In the genomic region with DNA sequence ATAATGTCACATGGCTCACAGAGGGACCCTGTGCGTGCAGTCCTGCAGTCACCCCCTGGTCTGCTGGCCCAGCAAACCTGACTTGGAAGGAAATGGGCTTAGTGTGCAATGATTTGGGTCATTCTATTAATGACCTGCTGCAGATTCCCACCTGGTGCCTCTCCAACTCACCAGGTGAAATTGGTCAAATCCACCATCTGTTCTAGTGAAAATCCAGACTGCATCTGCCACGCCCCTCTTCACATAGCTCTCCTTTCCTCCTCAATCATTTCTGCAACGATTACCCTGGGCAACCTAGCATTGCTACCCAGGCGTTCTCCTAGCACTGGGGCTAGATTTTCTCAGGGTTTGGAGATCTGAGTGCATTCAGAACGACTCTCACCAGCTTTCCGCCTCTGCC, we compare ENCODE assay signal across 22 cellular contexts. TPM values are rescaled to one million over a fixed set of nuclear protein-coding genes. Genes with fewer than 3 reads are reported as not detected.
DNase-seq lines count a peak whose midpoint lies in the region; FAIRE-seq and TF ChIP-seq lines count a peak whose summit lies in the region.
"Had no signal": no experiment of that assay in that cellular context is flagged by ENCODE, and none has a peak within 500 bp of the region (broad histone marks: within the 10 kb centered on the region; RNA-seq: fewer than 3 reads in every experiment).

No MANE protein-coding gene starts in this region.

- CTCF ChIA-PET in H1 (lab: Charles Lee; ENCODE audit: partially characterized antibody): interaction anchor here (0.6 to 7.1 kb wide), 3 partner anchors 10 to 29 kb away, joined by 3 to 33 read pairs (median 3); a partner anchor contains a TSS

- peak overlapping the region; percentile 79 for H3K18ac ChIP-seq in H1 (ENCODE audit: extremely low read depth, low read length)

- TF ChIP-seq EP300 in H1 (IDR thresholded peaks at IDR 0.05; ENCODE audit: borderline replicate concordance in 1 of 2, low read depth in 2 of 2, low read length in 2 of 2) (no peak), tibial nerve (IDR thresholded peaks at IDR 0.05) (no peak)

- no peak overlapping the region for H3K14ac ChIP-seq in H1 (ENCODE audit: insufficient read length)

- TF ChIP-seq POLR2A in H1 (IDR thresholded peaks at IDR 0.05; ENCODE audit: control extremely low read depth in 1 of 2, low read depth in 2 of 2, low read length in 2 of 2) (no peak), tibial nerve (IDR thresholded peaks at IDR 0.05) (no peak)

- H4K20me1 ChIP-seq in H1 (replicated peaks in 1 of 2; ENCODE audit: control insufficient read depth in 1 of 2, insufficient read depth in 2 of 2, low read length in 2 of 2): no peaks in the 10 kb centered on the region

- H3K23ac ChIP-seq in H1 (ENCODE audit: insufficient read length): no peak overlapping the region

- H2BK20ac ChIP-seq in H1 (ENCODE audit: low read length): peak overlapping the region; percentile 86; the same call in 1 of the 2 replicates

- peak overlapping the region; percentile 27 for H3K4ac ChIP-seq in H1 (replicated peaks; ENCODE audit: insufficient read length, low read depth, low read length)

- H3K9ac ChIP-seq in HUES64 (ENCODE audit: low read depth, low read length) (no peak overlapping the region), H1 (replicated peaks in 1 of 4; ENCODE audit: extremely low read depth in 1 of 4, low read depth in 3 of 4, low read length in 3 of 4) (no peak overlapping the region)
- H3K9ac ChIP-seq: BLaER1 had no signal

- peak overlapping the region; percentile 7; the same call in 1 of the 2 replicates for H2AFZ ChIP-seq in H1 (ENCODE audit: low read length)

- peak overlapping the region; percentile 3 for H4K5ac ChIP-seq in H1 (ENCODE audit: insufficient read length, low read depth, low read length)

- H3K27me3 ChIP-seq in HUES64 (ENCODE audit: insufficient read depth, low read length): no peaks in the 10 kb centered on the region
- no peaks in the 10 kb centered on the region for H3K27me3 ChIP-seq in H1 (replicated peaks in 1 of 4; ENCODE audit: control insufficient read depth in 3 of 4, extremely low read depth in 1 of 4, insufficient read depth in 3 of 4, low read length in 3 of 4)
- H3K27me3 ChIP-seq in tibial nerve: peaks cover 0 to 89% of the 10 kb centered on the region in 2 donors
- H3K27me3 ChIP-seq: BLaER1, SJCRH30 had no signal

- peaks cover 8% of the 10 kb centered on the region for H3K23me2 ChIP-seq in H1 (ENCODE audit: low read depth, low read length)

- 0 out of 4 replicates have a peak overlapping the region, but pooled peaks of 1 of the 2 experiments have one; percentile 9 for H3K4me2 ChIP-seq in H1 (ENCODE audit: insufficient read depth in 1 of 2, low read depth in 2 of 2, low read length in 2 of 2)
- H3K4me2 ChIP-seq: BLaER1 had no signal

- no peak for TF ChIP-seq RAD21 in H1 (IDR thresholded peaks at IDR 0.05 in 1 of 2, conservative IDR thresholded peaks at IDR 0.05 in 1 of 2; ENCODE audit: low read depth in 2 of 2, low read length in 2 of 2)

- H3K79me2 ChIP-seq in H1 (ENCODE audit: control insufficient read depth in 1 of 2, insufficient read depth in 2 of 2, low read length in 2 of 2): no peaks in the 10 kb centered on the region

- H3K4me1 ChIP-seq in HUES64 (ENCODE audit: insufficient read depth, low read length): peaks cover 22% of the 10 kb centered on the region
- H3K4me1 ChIP-seq in H1 (replicated peaks in 1 of 4; ENCODE audit: control insufficient read depth in 3 of 4, insufficient read depth in 4 of 4, low read length in 3 of 4): peaks cover 6 to 29% (median 20%) of the 10 kb centered on the region in 4 experiments
- peaks cover 0 to 9% (median 0%) of the 10 kb centered on the region in 4 donors for H3K4me1 ChIP-seq in tibial nerve
- H3K4me1 ChIP-seq: SJCRH30 had no signal

- H3K4me3 ChIP-seq in HUES64 (ENCODE audit: low read length): no peak overlapping the region
- 0 out of 8 replicates have a peak overlapping the region, but pooled peaks of 1 of the 4 experiments have one; percentile 10 for H3K4me3 ChIP-seq in H1 (ENCODE audit: extremely low read depth in 1 of 4, insufficient read depth in 2 of 4, low read depth in 3 of 4, low read length in 4 of 4)
- no peak overlapping the region for H3K4me3 ChIP-seq in tibial nerve
- H3K4me3 ChIP-seq: BLaER1, HAP-1, SJCRH30 had no signal

- H3K36me3 ChIP-seq in HUES64 (ENCODE audit: insufficient read depth, low read length) (no peaks in the 10 kb centered on the region), H1 (ENCODE audit: control insufficient read depth in 2 of 4, insufficient read depth in 4 of 4, low read length in 3 of 4) (no peaks in the 10 kb centered on the region), tibial nerve (no peaks in the 10 kb centered on the region)
- H3K36me3 ChIP-seq: BLaER1, HAP-1, SJCRH30 had no signal

- DNase-seq in DMS79 treated with DMSO at 0.1 percent for 48 hours (lab: John Stamatoyannopoulos, UW) (peak; percentile 33), DMS79 (lab: John Stamatoyannopoulos, UW) (no peak), NCI-H82 (lab: John Stamatoyannopoulos, UW) (peak; percentile 27), H1 (ENCODE audit: low read depth in 1 of 2, low spot score in 2 of 2) (no peak), HCEC 1CT (no peak), tibial nerve (ENCODE audit: low spot score in 2 of 2) (no peak), KG1 (lab: John Stamatoyannopoulos, UW) (no peak)
- DNase-seq: ACHN; CD4-positive, alpha-beta T cell; COR-L47; DMS 273 treated with DMSO at 0.1 percent for 48 hours; NCI-H1092; NCI-H1436 treated with DMSO at 0.1 percent for 48 hours; NCI-H1930; SJCRH30; T-helper 1 cell had no signal

- 0 out of 2 replicates have a peak overlapping the region, but pooled peaks have one; percentile 25 for H3K27ac ChIP-seq in HUES64 (ENCODE audit: low read depth, low read length)
- H3K27ac ChIP-seq in H1 (ENCODE audit: low read depth, low read length): no peak overlapping the region
- no peak overlapping the region for H3K27ac ChIP-seq in tibial nerve
- H3K27ac ChIP-seq: 22Rv1, BLaER1, SJCRH30 had no signal

- FAIRE-seq in H1 (lab: Jason Lieb, UNC): no peak
- FAIRE-seq: RCC 7860 had no signal

- H4K91ac ChIP-seq in H1 (replicated peaks; ENCODE audit: insufficient read length, low read length): peak overlapping the region; percentile 12

- H4K8ac ChIP-seq in H1 (ENCODE audit: extremely low read depth, insufficient read depth, low read length): 0 out of 2 replicates have a peak overlapping the region, but pooled peaks have one; percentile 19

- H2AK5ac ChIP-seq in H1 (ENCODE audit: low read depth, low read length): no peak overlapping the region

- POLR2A ChIA-PET in H1 (lab: Charles Lee; ENCODE audit: partially characterized antibody): interaction anchor here (0.7 to 1.0 kb wide), 2 partner anchors 10 to 19 kb away, joined by 3 to 5 read pairs; no protein-coding TSS in a partner anchor

- H3K79me1 ChIP-seq in H1 (ENCODE audit: low read depth, low read length): no peaks in the 10 kb centered on the region

- H2BK12ac ChIP-seq in H1 (ENCODE audit: low read depth, low read length): peak overlapping the region; percentile 95; the same call in 1 of the 2 replicates

- H3K56ac ChIP-seq in H1 (replicated peaks; ENCODE audit: insufficient read length, low read depth, low read length): no peak overlapping the region

- H2BK5ac ChIP-seq in H1 (ENCODE audit: low read depth, low read length): peak overlapping the region; percentile 90; the same call in 1 of the 2 replicates

- 65% methylated on average over 6 of the region's 6 CpGs for WGBS in HUES64
- 77% methylated on average over 6 of the region's 6 CpGs; no CpG with 5 or more reads in 1 of the 2 experiments for WGBS in H1 (ENCODE audit: extremely low coverage in 1 of 2, insufficient coverage in 1 of 2, insufficient read length in 1 of 2, insufficient replicate concordance in 2 of 2, low coverage in 1 of 2, low lambda C conversion rate in 2 of 2, missing lambda C conversion rate in 1 of 2), 2 experiments
- 61 to 67% methylated on average over 5 to 6 of the region's 6 CpGs for WGBS in tibial nerve, 2 donors

- TF ChIP-seq CTCF in H1 (IDR thresholded peaks at IDR 0.05; ENCODE audit: control extremely low read depth in 1 of 3, insufficient read depth in 1 of 3, low read depth in 1 of 3, low read length in 3 of 3) (no peak), tibial nerve (IDR thresholded peaks at IDR 0.05) (no peak)

- H2BK120ac ChIP-seq in H1 (replicated peaks; ENCODE audit: low read depth, low read length): peak overlapping the region; percentile 82

- peak overlapping the region; percentile 97; the same call in 1 of the 2 replicates for H2BK15ac ChIP-seq in H1 (ENCODE audit: low read length)

- H3K9me3 ChIP-seq in HUES64 (ENCODE audit: insufficient read depth, low read depth, low read length) (no peaks in the 10 kb centered on the region), H1 (ENCODE audit: insufficient read depth in 2 of 2, low read depth in 1 of 2, low read length in 1 of 2) (no peaks in the 10 kb centered on the region), tibial nerve (no peaks in the 10 kb centered on the region)
- H3K9me3 ChIP-seq: BLaER1, HAP-1, SJCRH30 had no signal

RNA-seq across cellular contexts. Expression of a gene that starts 29.4 kb away (rescaled TPM):
- 7.2 TPM for polyA plus RNA-seq in HUES64 (2013, experiment 1 of 2)
- polyA plus RNA-seq in HUES64 (2013, experiment 2 of 2): 9.5 TPM
- 16.0 and 17.4 TPM in 2 replicates for total RNA-seq in H1 (2021; fragmentation: NEBNext Ultra II Directional; extraction: Animal tissue kit (Norgen Biotek cat#: 25700))
- polyA plus RNA-seq in H1 (2011; rRNA removed): 10.4 and 18.4 TPM in 2 replicates
- polyA plus RNA-seq in H1 (2011; cell fraction: cytosol; rRNA removed): 12.8 TPM
- 19.3 TPM for polyA plus RNA-seq in H1 (2011; cell fraction: nucleus; rRNA removed)
- 12.4 to 19.0 TPM (median 18.1 TPM) in 4 replicates for polyA plus RNA-seq in H1 (2012, experiment 1 of 2)
- 15.2 TPM for polyA plus RNA-seq in H1 (2012, experiment 2 of 2)
- polyA plus RNA-seq in H1 (2013, experiment 1 of 2): 10.6 TPM
- polyA plus RNA-seq in H1 (2013, experiment 2 of 2): 8.8 TPM
- polyA minus RNA-seq in H1 (2011; rRNA and poly(A)+ RNA removed): 6.3 and 10.2 TPM in 2 replicates
- 12.8 TPM for polyA minus RNA-seq in H1 (2011; cell fraction: cytosol; rRNA and poly(A)+ RNA removed)
- polyA minus RNA-seq in H1 (2011; cell fraction: nucleus; rRNA and poly(A)+ RNA removed): 12.0 TPM
- total RNA-seq in tibial nerve: 1 to 10 TPM in 3 of 4 donors, under 1 TPM in 1; 0.22 to 3.1 (median 2.4) TPM
- total RNA-seq: CD4-positive, alpha-beta T cell; OCI-LY7 had no signal

Comparison
In these comparisons a context has a peak if more than half of its experiments do, and no peak if none do; other contexts are left out.
1. DNase-seq: peak in DMS79 treated with DMSO at 0.1 percent for 48 hours (single experiment) and NCI-H82 (single experiment); none in DMS79 (single experiment), H1 (0 of 2), HCEC 1CT (single experiment), tibial nerve (0 of 2) and KG1 (single experiment).